ENCODE assay signal across 19 cellular contexts in genomic region chr16:47047804-47048203, GRCh38.
"Had no signal": no experiment of that assay in that cellular context is flagged by ENCODE, and none has a peak within 500 bp of the region (broad histone marks: within the 10 kb centered on the region; RNA-seq: fewer than 3 reads in every experiment).

No MANE protein-coding gene starts in this region.

- H3K9me3 ChIP-seq: heart left ventricle, testis, tibial nerve, upper lobe of right lung had no signal

- H3K4me3 Mint-ChIP-seq: naive thymus-derived CD4-positive, alpha-beta T cell; nephron progenitor cell; stimulated activated naive CD8-positive, alpha-beta T cell treated with anti-CD3 and anti-CD28 coated beads, Interleukin-15, Interleukin-2, amounts not matched to agents 100 ng/mL and 50 ng/mL, for 24 hours had no signal

- H3K27me3 ChIP-seq: heart left ventricle, testis, tibial nerve, upper lobe of right lung had no signal

- H3K27me3 Mint-ChIP-seq: naive thymus-derived CD4-positive, alpha-beta T cell; stimulated activated naive CD8-positive, alpha-beta T cell treated with anti-CD3 and anti-CD28 coated beads, Interleukin-15, Interleukin-2, amounts not matched to agents 100 ng/mL and 50 ng/mL, for 24 hours had no signal

- H3K4me3 ChIP-seq: heart left ventricle, testis, tibial nerve, upper lobe of right lung had no signal

- H3K4me1 ChIP-seq: tibial nerve, upper lobe of right lung had no signal

- H3K9me3 Mint-ChIP-seq: nephron progenitor cell; stimulated activated naive CD8-positive, alpha-beta T cell treated with anti-CD3 and anti-CD28 coated beads, Interleukin-15, Interleukin-2, amounts not matched to agents 100 ng/mL and 50 ng/mL, for 24 hours had no signal

- H3K36me3 Mint-ChIP-seq: naive thymus-derived CD4-positive, alpha-beta T cell had no signal

- H3K36me3 ChIP-seq: heart left ventricle, tibial nerve, upper lobe of right lung had no signal

- FAIRE-seq: endometrium, frontal cortex, islet of Langerhans, small intestine had no signal

- H3K27ac Mint-ChIP-seq: nephron progenitor cell; stimulated activated naive CD8-positive, alpha-beta T cell treated with anti-CD3 and anti-CD28 coated beads, Interleukin-15, Interleukin-2, amounts not matched to agents 100 ng/mL and 50 ng/mL, for 24 hours had no signal

- ATAC-seq: esophagus mucosa; heart left ventricle; left lobe of liver; naive thymus-derived CD4-positive, alpha-beta T cell; right cardiac atrium; upper lobe of right lung had no signal

- H3K27ac ChIP-seq: heart left ventricle, testis, tibial nerve, upper lobe of right lung had no signal

- DNase-seq: effector memory CD4-positive, alpha-beta T cell; heart left ventricle; hippocampal formation; kidney glomerular epithelial cell; mammary epithelial cell; naive thymus-derived CD4-positive, alpha-beta T cell; nephron progenitor cell; right cardiac atrium; small intestine; stimulated activated CD4-positive, alpha-beta T cell treated with anti-CD3 and anti-CD28 coated beads, Interleukin-12 subunit alpha, Interleukin-12 subunit beta, amount 100 ng/mL, for 4 hours; testis; upper lobe of right lung had no signal
